Comparison of ENCODE assay signal across 19 cellular contexts in genomic region chr5:123365163-123365562, GRCh38. TPM values are rescaled to one million over a fixed set of nuclear protein-coding genes. Genes with fewer than 3 reads are reported as not detected.
A peak's percentile ranks its signal among the peaks of the same experiment; 100 is the strongest.
DNase-seq lines count a peak whose midpoint lies in the region; ATAC-seq and TF ChIP-seq lines count a peak whose summit lies in the region.
"Had no signal": no experiment of that assay in that cellular context is flagged by ENCODE, and none has a peak within 500 bp of the region (broad histone marks: within the 10 kb centered on the region; RNA-seq: fewer than 3 reads in every experiment).

No MANE protein-coding gene starts in this region.

- peaks cover 23 to 74% (median 38%) of the 10 kb centered on the region in 3 donors for H3K36me3 Mint-ChIP-seq in naive thymus-derived CD8-positive, alpha-beta T cell

- DNase-seq in GM03348 (ENCODE audit: low spot score) (peak; percentile 19), cerebellar cortex (ENCODE audit: low spot score) (peak; percentile 64), fibroblast of pulmonary artery (ENCODE audit: low read depth) (peak; percentile 25), smooth muscle cell (lab: John Stamatoyannopoulos, UW; ENCODE audit: unreplicated experiment) (no peak), PC-9 (no peak), NAMALWA (ENCODE audit: low spot score) (no peak)
- no peak for DNase-seq in naive thymus-derived CD8-positive, alpha-beta T cell
- DNase-seq: ACHN; BE2C; CD4-positive, alpha-beta T cell; GOT3; NCI-H1048; NCI-H146; NCI-H2081 treated with DMSO at 0.1 percent for 48 hours; NCI-H524 had no signal

- H3K27me3 ChIP-seq in smooth muscle cell (ENCODE audit: low read depth) (no peaks in the 10 kb centered on the region), PC-9 (ENCODE audit: insufficient read depth, low read depth) (no peaks in the 10 kb centered on the region)
- H3K27me3 ChIP-seq: BE2C had no signal

- ATAC-seq in naive thymus-derived CD8-positive, alpha-beta T cell, result no peak
- no peak for ATAC-seq in GM21360 (IDR thresholded peaks at IDR 0.05; ENCODE audit: unreplicated experiment)
- ATAC-seq: HepG2, Panc1 had no signal

- no peaks in the 10 kb centered on the region for H3K27me3 Mint-ChIP-seq in naive thymus-derived CD8-positive, alpha-beta T cell
- H3K27me3 Mint-ChIP-seq: CD4-positive, alpha-beta T cell had no signal

- H3K9me3 ChIP-seq in smooth muscle cell (replicated peaks; ENCODE audit: low read depth), result no peaks in the 10 kb centered on the region
- no peaks in the 10 kb centered on the region for H3K9me3 ChIP-seq in PC-9 (ENCODE audit: insufficient read depth, low read depth)
- H3K9me3 ChIP-seq: BE2C had no signal

- no peaks in the 10 kb centered on the region for H3K36me3 ChIP-seq in smooth muscle cell (ENCODE audit: low read depth)
- 0 out of 2 replicates have a peak, but pooled peaks cover 14% of the 10 kb centered on the region for H3K36me3 ChIP-seq in PC-9 (ENCODE audit: low read depth)
- H3K36me3 ChIP-seq: BE2C had no signal

- peaks cover 2 to 8% (median 6%) of the 10 kb centered on the region in 4 donors for H3K4me1 Mint-ChIP-seq in naive thymus-derived CD8-positive, alpha-beta T cell

- no peak overlapping the region for H3K4me3 ChIP-seq in fibroblast of pulmonary artery (replicated peaks; ENCODE audit: low read depth, low read length)
- H3K4me3 ChIP-seq in smooth muscle cell, result no peak overlapping the region
- H3K4me3 ChIP-seq in PC-9, result no peak overlapping the region

- H3K9me3 Mint-ChIP-seq in naive thymus-derived CD8-positive, alpha-beta T cell, result no peaks in the 10 kb centered on the region
- H3K9me3 Mint-ChIP-seq: CD4-positive, alpha-beta T cell had no signal

- CTCF ChIA-PET in PC-9 (lab: Charles Lee), result no interaction called here

- WGBS in smooth muscle cell (ENCODE audit: low lambda C conversion rate), result 89% methylated on average over 1 of the region's 1 CpG

- BruUV-seq in PC-9 (replicated peaks; lab: Mats Ljungman, UMichigan), result no TSS peak

- H4K20me1 ChIP-seq in smooth muscle cell (ENCODE audit: low read depth) (no peaks in the 10 kb centered on the region), PC-9 (ENCODE audit: insufficient read depth) (no peaks in the 10 kb centered on the region; the same call in 1 of the 2 replicates)

- H3K4me2 ChIP-seq in smooth muscle cell (peak overlapping the region; percentile 66), PC-9 (no peak overlapping the region)
- H3K4me2 ChIP-seq: KMS-11 had no signal

- intact Hi-C loops in PC-9 (cut with micrococcal nuclease; ENCODE audit: unreplicated experiment), result loop anchor here (5.0 to 10.0 kb wide), 3 partner anchors 660 to 1170 kb away; no protein-coding TSS in a partner anchor

- H3K27ac ChIP-seq in smooth muscle cell (ENCODE audit: low read depth) (no peak overlapping the region), PC-9 (no peak overlapping the region)
- H3K27ac ChIP-seq: KMS-11 had no signal

- no peak overlapping the region for H3K9ac ChIP-seq in smooth muscle cell (ENCODE audit: low read depth)
- H3K9ac ChIP-seq: KMS-11 had no signal

- H3K79me2 ChIP-seq in smooth muscle cell (ENCODE audit: low read depth) (peaks cover 7% of the 10 kb centered on the region), PC-9 (ENCODE audit: low read depth) (no peaks in the 10 kb centered on the region)

- H3K9me2 ChIP-seq in PC-9 (ENCODE audit: insufficient read depth), result no peaks in the 10 kb centered on the region

- H2AFZ ChIP-seq in smooth muscle cell (ENCODE audit: low read depth), result no peak overlapping the region
- H2AFZ ChIP-seq in PC-9, result no peak overlapping the region

- H3F3A ChIP-seq in smooth muscle cell (ENCODE audit: low read depth) (no peaks in the 10 kb centered on the region), PC-9 (ENCODE audit: insufficient read depth, low read depth) (no peaks in the 10 kb centered on the region)

- no peak overlapping the region for H3K27ac Mint-ChIP-seq in naive thymus-derived CD8-positive, alpha-beta T cell
- H3K27ac Mint-ChIP-seq: CD4-positive, alpha-beta T cell had no signal

- POLR2A ChIA-PET in naive thymus-derived CD8-positive, alpha-beta T cell (lab: Charles Lee), result no interaction called here
- POLR2A ChIA-PET in PC-9 (lab: Charles Lee; ENCODE audit: unreplicated experiment), result no interaction called here

- H3K4me3 Mint-ChIP-seq in naive thymus-derived CD8-positive, alpha-beta T cell, result no peak overlapping the region
- H3K4me3 Mint-ChIP-seq: CD4-positive, alpha-beta T cell had no signal

- TF ChIP-seq CTCF in fibroblast of pulmonary artery (IDR thresholded peaks at IDR 0.05; ENCODE audit: low read length, missing control alignments) (no peak), smooth muscle cell (IDR thresholded peaks at IDR 0.05; ENCODE audit: borderline replicate concordance, insufficient read depth, poor library complexity, severe bottlenecking) (no peak), PC-9 (conservative IDR thresholded peaks at IDR 0.05) (no peak)

- H3K4me1 ChIP-seq in smooth muscle cell (ENCODE audit: low read depth), result peaks cover 6% of the 10 kb centered on the region
- no peaks in the 10 kb centered on the region for H3K4me1 ChIP-seq in PC-9 (replicated peaks; ENCODE audit: insufficient read depth)
- H3K4me1 ChIP-seq: BE2C had no signal

RNA-seq across cellular contexts. Expression of gene CEP120, which starts 58.0 kb away (rescaled TPM):
- 26.1 and 30.2 TPM in 2 replicates for total RNA-seq in smooth muscle cell
- polyA plus RNA-seq in smooth muscle cell, result 6.5 and 10.5 TPM in 2 replicates
- 10 to 100 TPM; 68.1 to 70.6 TPM for total RNA-seq in naive thymus-derived CD8-positive, alpha-beta T cell
- 10 to 100 TPM; 13.8 to 25.9 (median 22.7) TPM for polyA plus RNA-seq in naive thymus-derived CD8-positive, alpha-beta T cell
- 17.1 and 24.5 TPM in 2 replicates for total RNA-seq in PC-9 (2021)

Comparison
In these comparisons a context has a peak if more than half of its experiments do, and no peak if none do; other contexts are left out.
1. DNase-seq: peak in GM03348 (single experiment), cerebellar cortex (single experiment) and fibroblast of pulmonary artery (single experiment); none in smooth muscle cell (single experiment), naive thymus-derived CD8-positive, alpha-beta T cell (0 of 10), PC-9 (0 of 2) and NAMALWA (single experiment).